Comparison of ENCODE assay signal across 1 cellular context in the genomic region with DNA sequence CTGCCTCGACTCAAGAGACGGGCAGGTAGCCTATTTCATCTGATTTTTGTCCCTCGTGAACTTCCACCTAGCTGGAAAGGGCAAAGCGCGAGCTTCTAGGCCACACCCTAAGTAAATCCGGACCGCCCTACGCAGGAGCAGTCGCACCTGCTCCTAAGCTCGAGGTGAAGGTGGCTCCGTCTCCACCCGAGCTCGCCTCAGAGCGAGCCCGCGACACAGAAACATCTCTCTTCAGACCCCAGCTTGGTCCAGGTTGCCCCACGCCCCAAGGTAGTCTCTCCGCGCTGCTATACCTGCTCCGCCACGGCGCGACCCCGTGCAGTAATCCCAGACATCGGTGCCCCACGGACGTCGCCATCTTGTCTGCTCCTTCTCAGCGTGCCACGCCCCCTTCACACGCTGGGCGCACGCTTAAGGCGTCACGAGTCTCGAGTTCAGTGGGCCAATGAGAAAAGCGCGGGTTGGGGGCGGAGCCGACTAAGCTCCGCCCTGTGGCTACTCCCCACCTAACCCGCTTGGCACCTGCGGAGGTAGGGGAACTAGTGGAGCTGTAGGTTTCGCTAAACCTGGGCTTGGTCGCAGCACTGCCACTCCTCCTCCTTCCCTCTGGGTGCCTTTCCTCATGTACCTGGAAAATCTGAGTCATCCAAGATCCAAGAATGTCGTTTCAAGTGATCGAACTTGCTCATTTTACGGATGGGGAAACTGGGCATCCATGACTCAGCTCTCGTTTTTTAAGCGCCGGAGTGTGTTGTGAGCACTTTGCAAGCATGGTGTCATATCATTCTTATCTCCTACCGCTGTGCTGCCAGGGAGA.
TF ChIP-seq lines count a peak whose summit lies in the region.

A gene (minus strand): TSS at position 365 of the 817 bp plus-strand sequence. CDS start 7 bp downstream, at position 358.

TF ChIP-seq in HEK293, 187 proteins besides CTCF, POLR2A, EP300 and RAD21 (continued from another document and continues in another):
- TF ChIP-seq HOXC10 (CRISPR knock-in tag; IDR thresholded peaks at IDR 0.05) (no peak), ZNF560 (tag by site-specific recombination; IDR thresholded peaks at IDR 0.05; ENCODE audit: borderline replicate concordance) (no peak), ZNF624 (tag by site-specific recombination; IDR thresholded peaks at IDR 0.05) (no peak), EGR2 (tag by site-specific recombination; IDR thresholded peaks at IDR 0.05; ENCODE audit: low read depth) (no peak), ZNF366 (tag by site-specific recombination; conservative IDR thresholded peaks at IDR 0.05) (peak; percentile 65; the same call in 1 of the 2 replicates), ZBTB48 (tag by site-specific recombination; IDR thresholded peaks at IDR 0.05) (no peak), WT1 (tag by site-specific recombination; IDR thresholded peaks at IDR 0.05) (peak; percentile 61), MEIS1 (CRISPR knock-in tag; IDR thresholded peaks at IDR 0.05; ENCODE audit: borderline replicate concordance) (no peak), ZNF223 (tag by site-specific recombination; IDR thresholded peaks at IDR 0.05) (no peak), ZNF157 (tag by site-specific recombination; IDR thresholded peaks at IDR 0.05) (no peak), ZNF571 (tag by site-specific recombination; IDR thresholded peaks at IDR 0.05) (no peak), ZNF514 (tag by site-specific recombination; IDR thresholded peaks at IDR 0.05) (no peak), ZNF654 (tag by site-specific recombination; IDR thresholded peaks at IDR 0.05; ENCODE audit: low read depth) (no peak), ZNF747 (tag by site-specific recombination; IDR thresholded peaks at IDR 0.05) (no peak), GLI4 (tag by site-specific recombination; IDR thresholded peaks at IDR 0.05) (no peak), ZNF792 (tag by site-specific recombination; IDR thresholded peaks at IDR 0.05) (no peak), OVOL3 (tag by site-specific recombination; IDR thresholded peaks at IDR 0.05) (no peak), BCL11A (tag by site-specific recombination; IDR thresholded peaks at IDR 0.05; ENCODE audit: low read depth) (no peak), ZNF521 (tag by site-specific recombination; IDR thresholded peaks at IDR 0.05) (no peak), ZNF394 (tag by site-specific recombination; IDR thresholded peaks at IDR 0.05; ENCODE audit: borderline replicate concordance) (peak; percentile 84), ZNF112 (tag by site-specific recombination; IDR thresholded peaks at IDR 0.05) (no peak), ZNF10 (tag by site-specific recombination; IDR thresholded peaks at IDR 0.05) (0 out of 2 replicates have a peak, but pooled peaks have one; percentile 61), ZBTB17 (tag by site-specific recombination; IDR thresholded peaks at IDR 0.05) (peak; percentile 98), ZNF211 (tag by site-specific recombination; IDR thresholded peaks at IDR 0.05; ENCODE audit: low read depth) (no peak), ZSCAN23 (tag by site-specific recombination; IDR thresholded peaks at IDR 0.05) (no peak), REPIN1 (tag by site-specific recombination; IDR thresholded peaks at IDR 0.05; ENCODE audit: low read depth) (no peak), KLF1 (tag by site-specific recombination; IDR thresholded peaks at IDR 0.05) (peak; percentile 91)
- TF ChIP-seq, protein P1, sequence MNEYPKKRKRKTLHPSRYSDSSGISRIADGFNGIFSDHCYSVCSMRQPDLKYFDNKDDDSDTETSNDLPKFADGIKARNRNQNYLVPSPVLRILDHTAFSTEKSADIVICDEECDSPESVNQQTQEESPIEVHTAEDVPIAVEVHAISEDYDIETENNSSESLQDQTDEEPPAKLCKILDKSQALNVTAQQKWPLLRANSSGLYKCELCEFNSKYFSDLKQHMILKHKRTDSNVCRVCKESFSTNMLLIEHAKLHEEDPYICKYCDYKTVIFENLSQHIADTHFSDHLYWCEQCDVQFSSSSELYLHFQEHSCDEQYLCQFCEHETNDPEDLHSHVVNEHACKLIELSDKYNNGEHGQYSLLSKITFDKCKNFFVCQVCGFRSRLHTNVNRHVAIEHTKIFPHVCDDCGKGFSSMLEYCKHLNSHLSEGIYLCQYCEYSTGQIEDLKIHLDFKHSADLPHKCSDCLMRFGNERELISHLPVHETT (tag by site-specific recombination; IDR thresholded peaks at IDR 0.05): peak; percentile 78; the same call in 1 of the 2 replicates
- TF ChIP-seq, protein P2, sequence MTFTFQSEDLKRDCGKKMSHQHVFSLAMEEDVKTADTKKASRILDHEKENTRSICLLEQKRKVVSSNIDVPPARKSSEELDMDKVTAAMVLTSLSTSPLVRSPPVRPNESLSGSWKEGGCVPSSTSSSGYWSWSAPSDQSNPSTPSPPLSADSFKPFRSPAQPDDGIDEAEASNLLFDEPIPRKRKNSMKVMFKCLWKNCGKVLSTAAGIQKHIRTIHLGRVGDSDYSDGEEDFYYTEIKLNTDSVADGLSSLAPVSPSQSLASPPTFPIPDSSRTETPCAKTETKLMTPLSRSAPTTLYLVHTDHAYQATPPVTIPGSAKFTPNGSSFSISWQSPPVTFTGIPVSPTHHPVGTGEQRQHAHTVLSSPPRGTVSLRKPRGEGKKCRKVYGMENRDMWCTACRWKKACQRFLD (tag by site-specific recombination; IDR thresholded peaks at IDR 0.05): no peak
- TF ChIP-seq, protein P3, sequence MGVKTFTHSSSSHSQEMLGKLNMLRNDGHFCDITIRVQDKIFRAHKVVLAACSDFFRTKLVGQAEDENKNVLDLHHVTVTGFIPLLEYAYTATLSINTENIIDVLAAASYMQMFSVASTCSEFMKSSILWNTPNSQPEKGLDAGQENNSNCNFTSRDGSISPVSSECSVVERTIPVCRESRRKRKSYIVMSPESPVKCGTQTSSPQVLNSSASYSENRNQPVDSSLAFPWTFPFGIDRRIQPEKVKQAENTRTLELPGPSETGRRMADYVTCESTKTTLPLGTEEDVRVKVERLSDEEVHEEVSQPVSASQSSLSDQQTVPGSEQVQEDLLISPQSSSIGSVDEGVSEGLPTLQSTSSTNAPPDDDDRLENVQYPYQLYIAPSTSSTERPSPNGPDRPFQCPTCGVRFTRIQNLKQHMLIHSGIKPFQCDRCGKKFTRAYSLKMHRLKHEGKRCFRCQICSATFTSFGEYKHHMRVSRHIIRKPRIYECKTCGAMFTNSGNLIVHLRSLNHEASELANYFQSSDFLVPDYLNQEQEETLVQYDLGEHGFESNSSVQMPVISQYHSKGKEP (tag by site-specific recombination; IDR thresholded peaks at IDR 0.05): no peak
- TF ChIP-seq, protein P4, sequence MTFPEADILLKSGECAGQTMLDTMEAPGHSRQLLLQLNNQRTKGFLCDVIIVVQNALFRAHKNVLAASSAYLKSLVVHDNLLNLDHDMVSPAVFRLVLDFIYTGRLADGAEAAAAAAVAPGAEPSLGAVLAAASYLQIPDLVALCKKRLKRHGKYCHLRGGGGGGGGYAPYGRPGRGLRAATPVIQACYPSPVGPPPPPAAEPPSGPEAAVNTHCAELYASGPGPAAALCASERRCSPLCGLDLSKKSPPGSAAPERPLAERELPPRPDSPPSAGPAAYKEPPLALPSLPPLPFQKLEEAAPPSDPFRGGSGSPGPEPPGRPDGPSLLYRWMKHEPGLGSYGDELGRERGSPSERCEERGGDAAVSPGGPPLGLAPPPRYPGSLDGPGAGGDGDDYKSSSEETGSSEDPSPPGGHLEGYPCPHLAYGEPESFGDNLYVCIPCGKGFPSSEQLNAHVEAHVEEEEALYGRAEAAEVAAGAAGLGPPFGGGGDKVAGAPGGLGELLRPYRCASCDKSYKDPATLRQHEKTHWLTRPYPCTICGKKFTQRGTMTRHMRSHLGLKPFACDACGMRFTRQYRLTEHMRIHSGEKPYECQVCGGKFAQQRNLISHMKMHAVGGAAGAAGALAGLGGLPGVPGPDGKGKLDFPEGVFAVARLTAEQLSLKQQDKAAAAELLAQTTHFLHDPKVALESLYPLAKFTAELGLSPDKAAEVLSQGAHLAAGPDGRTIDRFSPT (tag by site-specific recombination; IDR thresholded peaks at IDR 0.05): peak; percentile 74
- TF ChIP-seq, protein P5, sequence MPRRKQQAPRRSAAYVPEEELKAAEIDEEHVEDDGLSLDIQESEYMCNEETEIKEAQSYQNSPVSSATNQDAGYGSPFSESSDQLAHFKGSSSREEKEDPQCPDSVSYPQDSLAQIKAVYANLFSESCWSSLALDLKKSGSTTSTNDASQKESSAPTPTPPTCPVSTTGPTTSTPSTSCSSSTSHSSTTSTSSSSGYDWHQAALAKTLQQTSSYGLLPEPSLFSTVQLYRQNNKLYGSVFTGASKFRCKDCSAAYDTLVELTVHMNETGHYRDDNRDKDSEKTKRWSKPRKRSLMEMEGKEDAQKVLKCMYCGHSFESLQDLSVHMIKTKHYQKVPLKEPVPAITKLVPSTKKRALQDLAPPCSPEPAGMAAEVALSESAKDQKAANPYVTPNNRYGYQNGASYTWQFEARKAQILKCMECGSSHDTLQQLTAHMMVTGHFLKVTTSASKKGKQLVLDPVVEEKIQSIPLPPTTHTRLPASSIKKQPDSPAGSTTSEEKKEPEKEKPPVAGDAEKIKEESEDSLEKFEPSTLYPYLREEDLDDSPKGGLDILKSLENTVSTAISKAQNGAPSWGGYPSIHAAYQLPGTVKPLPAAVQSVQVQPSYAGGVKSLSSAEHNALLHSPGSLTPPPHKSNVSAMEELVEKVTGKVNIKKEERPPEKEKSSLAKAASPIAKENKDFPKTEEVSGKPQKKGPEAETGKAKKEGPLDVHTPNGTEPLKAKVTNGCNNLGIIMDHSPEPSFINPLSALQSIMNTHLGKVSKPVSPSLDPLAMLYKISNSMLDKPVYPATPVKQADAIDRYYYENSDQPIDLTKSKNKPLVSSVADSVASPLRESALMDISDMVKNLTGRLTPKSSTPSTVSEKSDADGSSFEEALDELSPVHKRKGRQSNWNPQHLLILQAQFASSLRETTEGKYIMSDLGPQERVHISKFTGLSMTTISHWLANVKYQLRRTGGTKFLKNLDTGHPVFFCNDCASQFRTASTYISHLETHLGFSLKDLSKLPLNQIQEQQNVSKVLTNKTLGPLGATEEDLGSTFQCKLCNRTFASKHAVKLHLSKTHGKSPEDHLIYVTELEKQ (tag by site-specific recombination; IDR thresholded peaks at IDR 0.05; ENCODE audit: borderline replicate concordance): no peak
- TF ChIP-seq, protein P6, sequence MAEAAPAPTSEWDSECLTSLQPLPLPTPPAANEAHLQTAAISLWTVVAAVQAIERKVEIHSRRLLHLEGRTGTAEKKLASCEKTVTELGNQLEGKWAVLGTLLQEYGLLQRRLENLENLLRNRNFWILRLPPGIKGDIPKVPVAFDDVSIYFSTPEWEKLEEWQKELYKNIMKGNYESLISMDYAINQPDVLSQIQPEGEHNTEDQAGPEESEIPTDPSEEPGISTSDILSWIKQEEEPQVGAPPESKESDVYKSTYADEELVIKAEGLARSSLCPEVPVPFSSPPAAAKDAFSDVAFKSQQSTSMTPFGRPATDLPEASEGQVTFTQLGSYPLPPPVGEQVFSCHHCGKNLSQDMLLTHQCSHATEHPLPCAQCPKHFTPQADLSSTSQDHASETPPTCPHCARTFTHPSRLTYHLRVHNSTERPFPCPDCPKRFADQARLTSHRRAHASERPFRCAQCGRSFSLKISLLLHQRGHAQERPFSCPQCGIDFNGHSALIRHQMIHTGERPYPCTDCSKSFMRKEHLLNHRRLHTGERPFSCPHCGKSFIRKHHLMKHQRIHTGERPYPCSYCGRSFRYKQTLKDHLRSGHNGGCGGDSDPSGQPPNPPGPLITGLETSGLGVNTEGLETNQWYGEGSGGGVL (tag by site-specific recombination; IDR thresholded peaks at IDR 0.05): 0 out of 2 replicates have a peak, but pooled peaks have one; percentile 6
- TF ChIP-seq, protein P7, sequence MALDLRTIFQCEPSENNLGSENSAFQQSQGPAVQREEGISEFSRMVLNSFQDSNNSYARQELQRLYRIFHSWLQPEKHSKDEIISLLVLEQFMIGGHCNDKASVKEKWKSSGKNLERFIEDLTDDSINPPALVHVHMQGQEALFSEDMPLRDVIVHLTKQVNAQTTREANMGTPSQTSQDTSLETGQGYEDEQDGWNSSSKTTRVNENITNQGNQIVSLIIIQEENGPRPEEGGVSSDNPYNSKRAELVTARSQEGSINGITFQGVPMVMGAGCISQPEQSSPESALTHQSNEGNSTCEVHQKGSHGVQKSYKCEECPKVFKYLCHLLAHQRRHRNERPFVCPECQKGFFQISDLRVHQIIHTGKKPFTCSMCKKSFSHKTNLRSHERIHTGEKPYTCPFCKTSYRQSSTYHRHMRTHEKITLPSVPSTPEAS (tag by site-specific recombination; IDR thresholded peaks at IDR 0.05): no peak
- TF ChIP-seq, protein P8, sequence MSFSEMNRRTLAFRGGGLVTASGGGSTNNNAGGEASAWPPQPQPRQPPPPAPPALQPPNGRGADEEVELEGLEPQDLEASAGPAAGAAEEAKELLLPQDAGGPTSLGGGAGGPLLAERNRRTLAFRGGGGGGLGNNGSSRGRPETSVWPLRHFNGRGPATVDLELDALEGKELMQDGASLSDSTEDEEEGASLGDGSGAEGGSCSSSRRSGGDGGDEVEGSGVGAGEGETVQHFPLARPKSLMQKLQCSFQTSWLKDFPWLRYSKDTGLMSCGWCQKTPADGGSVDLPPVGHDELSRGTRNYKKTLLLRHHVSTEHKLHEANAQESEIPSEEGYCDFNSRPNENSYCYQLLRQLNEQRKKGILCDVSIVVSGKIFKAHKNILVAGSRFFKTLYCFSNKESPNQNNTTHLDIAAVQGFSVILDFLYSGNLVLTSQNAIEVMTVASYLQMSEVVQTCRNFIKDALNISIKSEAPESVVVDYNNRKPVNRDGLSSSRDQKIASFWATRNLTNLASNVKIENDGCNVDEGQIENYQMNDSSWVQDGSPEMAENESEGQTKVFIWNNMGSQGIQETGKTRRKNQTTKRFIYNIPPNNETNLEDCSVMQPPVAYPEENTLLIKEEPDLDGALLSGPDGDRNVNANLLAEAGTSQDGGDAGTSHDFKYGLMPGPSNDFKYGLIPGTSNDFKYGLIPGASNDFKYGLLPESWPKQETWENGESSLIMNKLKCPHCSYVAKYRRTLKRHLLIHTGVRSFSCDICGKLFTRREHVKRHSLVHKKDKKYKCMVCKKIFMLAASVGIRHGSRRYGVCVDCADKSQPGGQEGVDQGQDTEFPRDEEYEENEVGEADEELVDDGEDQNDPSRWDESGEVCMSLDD (tag by site-specific recombination; IDR thresholded peaks at IDR 0.05): no peak
- TF ChIP-seq, protein P9, sequence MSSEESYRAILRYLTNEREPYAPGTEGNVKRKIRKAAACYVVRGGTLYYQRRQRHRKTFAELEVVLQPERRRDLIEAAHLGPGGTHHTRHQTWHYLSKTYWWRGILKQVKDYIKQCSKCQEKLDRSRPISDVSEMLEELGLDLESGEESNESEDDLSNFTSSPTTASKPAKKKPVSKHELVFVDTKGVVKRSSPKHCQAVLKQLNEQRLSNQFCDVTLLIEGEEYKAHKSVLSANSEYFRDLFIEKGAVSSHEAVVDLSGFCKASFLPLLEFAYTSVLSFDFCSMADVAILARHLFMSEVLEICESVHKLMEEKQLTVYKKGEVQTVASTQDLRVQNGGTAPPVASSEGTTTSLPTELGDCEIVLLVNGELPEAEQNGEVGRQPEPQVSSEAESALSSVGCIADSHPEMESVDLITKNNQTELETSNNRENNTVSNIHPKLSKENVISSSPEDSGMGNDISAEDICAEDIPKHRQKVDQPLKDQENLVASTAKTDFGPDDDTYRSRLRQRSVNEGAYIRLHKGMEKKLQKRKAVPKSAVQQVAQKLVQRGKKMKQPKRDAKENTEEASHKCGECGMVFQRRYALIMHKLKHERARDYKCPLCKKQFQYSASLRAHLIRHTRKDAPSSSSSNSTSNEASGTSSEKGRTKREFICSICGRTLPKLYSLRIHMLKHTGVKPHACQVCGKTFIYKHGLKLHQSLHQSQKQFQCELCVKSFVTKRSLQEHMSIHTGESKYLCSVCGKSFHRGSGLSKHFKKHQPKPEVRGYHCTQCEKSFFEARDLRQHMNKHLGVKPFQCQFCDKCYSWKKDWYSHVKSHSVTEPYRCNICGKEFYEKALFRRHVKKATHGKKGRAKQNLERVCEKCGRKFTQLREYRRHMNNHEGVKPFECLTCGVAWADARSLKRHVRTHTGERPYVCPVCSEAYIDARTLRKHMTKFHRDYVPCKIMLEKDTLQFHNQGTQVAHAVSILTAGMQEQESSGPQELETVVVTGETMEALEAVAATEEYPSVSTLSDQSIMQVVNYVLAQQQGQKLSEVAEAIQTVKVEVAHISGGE (tag by site-specific recombination; conservative IDR thresholded peaks at IDR 0.05; ENCODE audit: low read depth): no peak
